ENCODE assay signal across 28 cellular contexts in the genomic region with DNA sequence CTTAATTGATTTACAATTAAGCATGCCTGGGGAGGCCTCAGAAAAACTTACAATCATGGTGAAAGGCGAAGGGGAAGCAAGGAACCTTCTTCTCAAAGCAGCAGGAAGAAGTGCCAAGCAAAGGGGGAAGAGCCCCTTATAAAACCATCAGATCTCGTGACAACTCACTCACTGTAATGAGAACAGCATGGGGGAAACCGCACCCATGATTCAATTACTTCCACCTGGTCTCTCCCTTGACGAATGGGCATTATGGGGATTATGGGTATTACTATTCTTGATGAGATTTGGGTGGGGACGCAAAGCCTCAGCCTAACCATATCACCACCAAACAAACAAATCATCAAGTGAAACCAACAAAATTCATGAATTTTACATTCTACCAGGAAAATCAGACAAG.
"Had no signal": no experiment of that assay in that cellular context is flagged by ENCODE, and none has a peak within 500 bp of the region (broad histone marks: within the 10 kb centered on the region; RNA-seq: fewer than 3 reads in every experiment).

No MANE protein-coding gene starts in this region.

- H3K27ac ChIP-seq: ascending aorta, brain microvascular endothelial cell, esophagus squamous epithelium, heart left ventricle had no signal

- H3K36me3 Mint-ChIP-seq: activated naive CD4-positive, alpha-beta T cell treated with anti-CD3 and anti-CD28 coated beads, Interleukin-2, amount 50 U/mL, for 72 hours; activated naive CD8-positive, alpha-beta T cell treated with anti-CD3 and anti-CD28 coated beads, Interleukin-2, amount 10 ng/mL, durations not matched to agents 7 days and 5 days; WTC11 had no signal

- H3K9me3 Mint-ChIP-seq: activated CD4-positive, alpha-beta memory T cell treated with anti-CD3 and anti-CD28 coated beads, Interleukin-2, amount 10 ng/mL, durations not matched to agents 7 days and 5 days; activated CD4-positive, alpha-beta T cell treated with anti-CD3 and anti-CD28 coated beads, Interleukin-2, amount 10 ng/mL, durations not matched to agents 7 days and 5 days; activated naive CD4-positive, alpha-beta T cell treated with anti-CD3 and anti-CD28 coated beads, Interleukin-2, amount 50 U/mL, for 72 hours; activated naive CD8-positive, alpha-beta T cell treated with anti-CD3 and anti-CD28 coated beads, Interleukin-2, amount 10 ng/mL, durations not matched to agents 7 days and 5 days; activated T-cell treated with anti-CD3 and anti-CD28 coated beads, Interleukin-2, amount 50 U/mL, for 4 hours; activated T-helper 17 cell treated with anti-CD3 and anti-CD28 coated beads, Interleukin-2, amount 50 U/mL, for 72 hours; central memory CD8-positive, alpha-beta T cell; effector memory CD8-positive, alpha-beta T cell; WTC11 had no signal

- H3K27ac Mint-ChIP-seq: activated CD4-positive, alpha-beta memory T cell treated with anti-CD3 and anti-CD28 coated beads, Interleukin-2, amount 10 ng/mL, durations not matched to agents 7 days and 5 days; activated CD4-positive, alpha-beta T cell treated with anti-CD3 and anti-CD28 coated beads, Interleukin-2, amount 10 ng/mL, durations not matched to agents 7 days and 5 days; activated naive CD4-positive, alpha-beta T cell treated with anti-CD3 and anti-CD28 coated beads, Interleukin-2, amount 50 U/mL, for 72 hours; activated naive CD8-positive, alpha-beta T cell treated with anti-CD3 and anti-CD28 coated beads, Interleukin-2, amount 10 ng/mL, durations not matched to agents 7 days and 5 days; activated T-helper 17 cell treated with anti-CD3 and anti-CD28 coated beads, Interleukin-2, amount 50 U/mL, for 72 hours; effector memory CD8-positive, alpha-beta T cell; WTC11 had no signal

- H3K27me3 Mint-ChIP-seq: activated CD4-positive, alpha-beta T cell treated with anti-CD3 and anti-CD28 coated beads, Interleukin-2, amount 10 ng/mL, durations not matched to agents 7 days and 5 days; central memory CD8-positive, alpha-beta T cell had no signal

- H3K27me3 ChIP-seq: ascending aorta, brain microvascular endothelial cell, esophagus squamous epithelium had no signal

- H3K4me3 ChIP-seq: ascending aorta, esophagus squamous epithelium, heart left ventricle had no signal

- H3K4me1 ChIP-seq: ascending aorta, esophagus squamous epithelium, heart left ventricle had no signal

- DNase-seq: activated CD4-positive, alpha-beta memory T cell treated with anti-CD3 and anti-CD28 coated beads, Interleukin-2, amount 10 ng/mL, durations not matched to agents 7 days and 5 days; activated CD4-positive, alpha-beta T cell treated with anti-CD3 and anti-CD28 coated beads for 1 hour; activated CD4-positive, alpha-beta T cell treated with anti-CD3 and anti-CD28 coated beads for 4 hours; activated CD4-positive, alpha-beta T cell treated with anti-CD3 and anti-CD28 coated beads, Interleukin-2, amount 10 ng/mL, durations not matched to agents 7 days and 5 days; activated CD4-positive, alpha-beta T cell treated with anti-CD3 and anti-CD28 coated beads, Interleukin-2, amount 50 U/mL, for 4 hours; activated effector memory CD4-positive, alpha-beta T cell treated with Interleukin-2 at 50 U/mL for 16 hours; activated gamma-delta T cell treated with Interleukin-2 at 50 U/mL for 16 hours; activated naive CD4-positive, alpha-beta T cell treated with Interleukin-2 at 50 U/mL for 16 hours; activated naive CD8-positive, alpha-beta T cell treated with anti-CD3 and anti-CD28 coated beads, Interleukin-2, amount 10 ng/mL, durations not matched to agents 7 days and 5 days; activated T-cell treated with anti-CD3 and anti-CD28 coated beads, Interleukin-2, amount 50 U/mL, for 4 hours; brain microvascular endothelial cell; cortex of kidney; dermis blood vessel endothelial cell; effector CD4-positive, alpha-beta T cell; effector memory CD8-positive, alpha-beta T cell; esophagus squamous epithelium; foreskin fibroblast; glutamatergic neuron; heart left ventricle; hypothalamus; T-helper 2 cell had no signal

- H3K36me3 ChIP-seq: ascending aorta, brain microvascular endothelial cell, esophagus squamous epithelium, heart left ventricle had no signal

- FAIRE-seq: bronchial epithelial cell, frontal cortex had no signal

- H3K4me3 Mint-ChIP-seq: activated CD4-positive, alpha-beta memory T cell treated with anti-CD3 and anti-CD28 coated beads, Interleukin-2, amount 10 ng/mL, durations not matched to agents 7 days and 5 days; activated CD4-positive, alpha-beta T cell treated with anti-CD3 and anti-CD28 coated beads, Interleukin-2, amount 10 ng/mL, durations not matched to agents 7 days and 5 days; activated naive CD8-positive, alpha-beta T cell treated with anti-CD3 and anti-CD28 coated beads, Interleukin-2, amount 10 ng/mL, durations not matched to agents 7 days and 5 days; activated T-cell treated with anti-CD3 and anti-CD28 coated beads, Interleukin-2, amount 50 U/mL, for 4 hours; activated T-helper 17 cell treated with anti-CD3 and anti-CD28 coated beads, Interleukin-2, amount 50 U/mL, for 72 hours; central memory CD8-positive, alpha-beta T cell; effector memory CD8-positive, alpha-beta T cell; WTC11 had no signal

- H3K9me3 ChIP-seq: ascending aorta, esophagus squamous epithelium, heart left ventricle had no signal

- H3K4me1 Mint-ChIP-seq: activated CD4-positive, alpha-beta memory T cell treated with anti-CD3 and anti-CD28 coated beads, Interleukin-2, amount 10 ng/mL, durations not matched to agents 7 days and 5 days; activated CD4-positive, alpha-beta T cell treated with anti-CD3 and anti-CD28 coated beads, Interleukin-2, amount 10 ng/mL, durations not matched to agents 7 days and 5 days; activated naive CD8-positive, alpha-beta T cell treated with anti-CD3 and anti-CD28 coated beads, Interleukin-2, amount 10 ng/mL, durations not matched to agents 7 days and 5 days; activated T-helper 17 cell treated with anti-CD3 and anti-CD28 coated beads, Interleukin-2, amount 50 U/mL, for 72 hours; central memory CD8-positive, alpha-beta T cell; WTC11 had no signal

- ATAC-seq: activated naive CD4-positive, alpha-beta T cell treated with anti-CD3 and anti-CD28 coated beads, Interleukin-2, amount 50 U/mL, for 72 hours; activated T-cell treated with anti-CD3 and anti-CD28 coated beads, Interleukin-2, amount 50 U/mL, for 4 hours; activated T-helper 17 cell treated with anti-CD3 and anti-CD28 coated beads, Interleukin-2, amount 50 U/mL, for 72 hours; effector memory CD8-positive, alpha-beta T cell; heart left ventricle; WTC11 had no signal
